Comparison of ENCODE assay signal across 15 cellular contexts in genomic region chr2:99725810-99726209, GRCh38.
A peak's percentile ranks its signal among the peaks of the same experiment; 100 is the strongest.
DNase-seq lines count a peak whose midpoint lies in the region; ATAC-seq and TF ChIP-seq lines count a peak whose summit lies in the region.
"Had no signal": no experiment of that assay in that cellular context is flagged by ENCODE, and none has a peak within 500 bp of the region (broad histone marks: within the 10 kb centered on the region; RNA-seq: fewer than 3 reads in every experiment).

No MANE protein-coding gene starts in this region.

- intact Hi-C loops in dorsolateral prefrontal cortex (cut with DNase I) = loop anchor here (10.0 kb wide), 1 partner anchor 519 kb away; no protein-coding TSS in a partner anchor

- H2AFZ ChIP-seq in osteoblast (ENCODE audit: low read length) = no peak overlapping the region

- H3K4me1 ChIP-seq in osteoblast (ENCODE audit: insufficient read depth, low read length) = no peaks in the 10 kb centered on the region
- H3K4me1 ChIP-seq: left lung had no signal

- no peak overlapping the region for H3K4me3 ChIP-seq in dorsolateral prefrontal cortex
- no peak overlapping the region for H3K4me3 ChIP-seq in osteoblast (ENCODE audit: insufficient read depth, low read length)
- H3K4me3 ChIP-seq: left lung had no signal

- H3K27ac ChIP-seq in dorsolateral prefrontal cortex (no peak overlapping the region), osteoblast (ENCODE audit: low read depth, low read length) (no peak overlapping the region)
- H3K27ac ChIP-seq: left lung had no signal

- no peaks in the 10 kb centered on the region for H3K27me3 ChIP-seq in dorsolateral prefrontal cortex
- H3K27me3 ChIP-seq in osteoblast (ENCODE audit: insufficient read depth, low read length) = no peaks in the 10 kb centered on the region
- H3K27me3 ChIP-seq: left lung had no signal

- H4K20me1 ChIP-seq in osteoblast (ENCODE audit: insufficient read depth, low read length) = no peaks in the 10 kb centered on the region

- H3K36me3 ChIP-seq in osteoblast (ENCODE audit: insufficient read depth, low read length) = no peaks in the 10 kb centered on the region
- H3K36me3 ChIP-seq: left lung had no signal

- H3K9me3 ChIP-seq in osteoblast (ENCODE audit: low read depth, low read length) = no peaks in the 10 kb centered on the region

- no peaks in the 10 kb centered on the region for H3K79me2 ChIP-seq in osteoblast (ENCODE audit: insufficient read depth, low read length)

- no peak for ATAC-seq in HG03095 (IDR thresholded peaks at IDR 0.05; ENCODE audit: unreplicated experiment)
- ATAC-seq in GM21786 (IDR thresholded peaks at IDR 0.05; ENCODE audit: unreplicated experiment) = no peak
- ATAC-seq: activated CD4-positive, alpha-beta T cell treated with anti-CD3 and anti-CD28 coated beads for 36 hours; activated T-helper 17 cell treated with anti-CD3 and anti-CD28 coated beads, Interleukin-2, amount 50 U/mL, for 72 hours; left lung had no signal

- TF ChIP-seq CTCF in dorsolateral prefrontal cortex (IDR thresholded peaks at IDR 0.05 in 54 of 56, conservative IDR thresholded peaks at IDR 0.05 in 2 of 56; ENCODE audit: low read depth in 1 of 56, partially characterized antibody in 56 of 56) (peak in 47 of 56 donors; percentile 16 to 66 (median 33)), osteoblast (IDR thresholded peaks at IDR 0.05; ENCODE audit: extremely low read depth, low read depth, low read length) (peak; percentile 54)

- in situ Hi-C loops in KBM-7 (cut with MboI; ENCODE audit: low pct_unique_long_range_greater_than_20kb, low sequenced_read_pairs) = no loop called here

- H3K4me2 ChIP-seq in osteoblast (ENCODE audit: insufficient read depth, low read length) = no peak overlapping the region

- DNase-seq in DMS53 (lab: John Stamatoyannopoulos, UW) (peak; percentile 47), M059J (ENCODE audit: low read depth) (peak; percentile 3), dorsolateral prefrontal cortex (no peak), osteoblast (ENCODE audit: insufficient read length, low spot score, missing footprints) (peak; percentile 32), DMS 273 (lab: John Stamatoyannopoulos, UW; ENCODE audit: unreplicated experiment) (no peak), KBM-7 (no peak)
- DNase-seq: activated CD4-positive, alpha-beta T cell treated with anti-CD3 and anti-CD28 coated beads for 36 hours; DMS 273 treated with DMSO at 0.1 percent for 48 hours; left lung; posterior cingulate gyrus; Right ventricle myocardium superior; stimulated activated CD4-positive, alpha-beta T cell treated with anti-CD3 and anti-CD28 coated beads, Interleukin-4, amount 100 ng/mL, for 24 hours had no signal

Comparison
In these comparisons a context has a peak if more than half of its experiments do, and no peak if none do; other contexts are left out.
1. DNase-seq: peak in DMS53 (single experiment), M059J (single experiment) and osteoblast (single experiment); none in dorsolateral prefrontal cortex (0 of 10), DMS 273 (single experiment) and KBM-7 (single experiment).